Comparison of ENCODE assay signal across 24 cellular contexts in genomic region chr12:11672361-11672760, GRCh38. TPM values are rescaled to one million over a fixed set of nuclear protein-coding genes. Genes with fewer than 3 reads are reported as not detected.
DNase-seq lines count a peak whose midpoint lies in the region; ATAC-seq and TF ChIP-seq lines count a peak whose summit lies in the region.
"Had no signal": no experiment of that assay in that cellular context is flagged by ENCODE, and none has a peak within 500 bp of the region (broad histone marks: within the 10 kb centered on the region; RNA-seq: fewer than 3 reads in every experiment).

No MANE protein-coding gene starts in this region.

- peaks cover 0 to 26% of the 10 kb centered on the region in 2 experiments; a peak in 3 of 4 replicates for H3K4me1 ChIP-seq in SK-N-SH (ENCODE audit: control insufficient read depth in 1 of 2, insufficient read depth in 2 of 2, low read depth in 1 of 2, low read length in 1 of 2)
- peaks cover 43 to 72% (median 48%) of the 10 kb centered on the region in 4 donors for H3K4me1 ChIP-seq in upper lobe of left lung
- H3K4me1 ChIP-seq: colonic mucosa, SJSA1 had no signal

- DNase-seq in NCI-H82 (lab: John Stamatoyannopoulos, UW) (peak; percentile 24), NCI-H82 treated with DMSO at 0.1 percent for 48 hours (lab: John Stamatoyannopoulos, UW; ENCODE audit: unreplicated experiment) (no peak), SK-N-SH (peak; percentile 43), left kidney (ENCODE audit: low read depth, low spot score) (peak; percentile 60), upper lobe of left lung (no peak), NCI-H1436 (lab: John Stamatoyannopoulos, UW) (no peak), DMS114 treated with DMSO at 0.1 percent for 48 hours (lab: John Stamatoyannopoulos, UW; ENCODE audit: unreplicated experiment) (no peak)
- DNase-seq: 8988T; activated CD4-positive, alpha-beta T cell treated with anti-CD3 and anti-CD28 coated beads for 48 hours; activated naive CD4-positive, alpha-beta T cell treated with Interleukin-2 at 50 U/mL for 16 hours; activated T-cell treated with anti-CD3 and anti-CD28 coated beads, Interleukin-2, amount 50 U/mL, for 48 hours; colonic mucosa; endodermal cell; esophagus squamous epithelium; left ventricle myocardium superior; midbrain; naive thymus-derived CD8-positive, alpha-beta T cell; NCI-H1048; NCI-H2029 treated with DMSO at 0.1 percent for 48 hours; stimulated activated CD4-positive, alpha-beta T cell treated with anti-CD3 and anti-CD28 coated beads, Interleukin-4, amount 100 ng/mL, for 4 hours; stimulated activated naive CD8-positive, alpha-beta T cell treated with anti-CD3 and anti-CD28 coated beads, Interleukin-15, Interleukin-2, amounts not matched to agents 100 U/mL and 50 U/mL, for 24 hours; T-helper 2 cell had no signal

- no peaks in the 10 kb centered on the region for H3K27me3 ChIP-seq in SK-N-SH (ENCODE audit: insufficient read depth)
- no peaks in the 10 kb centered on the region for H3K27me3 ChIP-seq in upper lobe of left lung
- H3K27me3 ChIP-seq: colonic mucosa, esophagus squamous epithelium, SJSA1 had no signal

- TF ChIP-seq EP300 in SK-N-SH (IDR thresholded peaks at IDR 0.05; ENCODE audit: borderline replicate concordance in 1 of 2, low read depth in 1 of 2, low read length in 1 of 2) (peak in 1 of 2 experiments; percentile 56; a peak in 1 of 4 replicates), upper lobe of left lung (IDR thresholded peaks at IDR 0.05) (no peak)

- H3K27ac ChIP-seq in SK-N-SH (ENCODE audit: low read depth in 2 of 2, low read length in 1 of 2) (peak overlapping the region in 1 of 2 experiments; percentile 65; a peak in 2 of 4 replicates), upper lobe of left lung (peak overlapping the region in 3 of 4 donors; percentile 10 to 74 (median 31))
- H3K27ac ChIP-seq: colonic mucosa, SJSA1 had no signal

- no peak overlapping the region for H2AFZ ChIP-seq in SK-N-SH (ENCODE audit: low read depth)

- H3K36me3 ChIP-seq in SK-N-SH (replicated peaks in 1 of 2; ENCODE audit: control insufficient read depth in 1 of 2, insufficient read depth in 2 of 2, low read length in 1 of 2) (peaks cover 0 to 1% of the 10 kb centered on the region in 2 experiments), upper lobe of left lung (no peaks in the 10 kb centered on the region)
- H3K36me3 ChIP-seq: colonic mucosa, esophagus squamous epithelium, SJSA1 had no signal

- H3K4me3 ChIP-seq in SK-N-SH (ENCODE audit: low read depth in 2 of 2, low read length in 1 of 2) = no peak overlapping the region; a peak in 1 of 4 replicates
- H3K4me3 ChIP-seq in upper lobe of left lung = no peak overlapping the region
- H3K4me3 ChIP-seq: colonic mucosa, esophagus squamous epithelium, SJSA1 had no signal

- H4K20me1 ChIP-seq in SK-N-SH (ENCODE audit: insufficient read depth) = peaks cover 85% of the 10 kb centered on the region

- TF ChIP-seq CTCF in SK-N-SH (IDR thresholded peaks at IDR 0.05) (no peak), upper lobe of left lung (IDR thresholded peaks at IDR 0.05) (no peak)

- no peaks in the 10 kb centered on the region for H3K9me2 ChIP-seq in SK-N-SH

- ATAC-seq in upper lobe of left lung (ENCODE audit: low FRiP score in 2 of 2) (no peak), GM19035 (IDR thresholded peaks at IDR 0.05; ENCODE audit: unreplicated experiment) (no peak)
- ATAC-seq: naive thymus-derived CD8-positive, alpha-beta T cell; stimulated activated naive CD8-positive, alpha-beta T cell treated with anti-CD3 and anti-CD28 coated beads, Interleukin-15, Interleukin-2, amounts not matched to agents 100 U/mL and 50 U/mL, for 24 hours had no signal

- CTCF ChIA-PET in SK-N-SH (lab: Yijun Ruan, JAX) = interaction anchor here (0.8 to 2.1 kb wide), 5 partner anchors 12 to 361 kb away, joined by 3 to 7 read pairs (median 5); no protein-coding TSS in a partner anchor

- TF ChIP-seq RAD21 in SK-N-SH (IDR thresholded peaks at IDR 0.05; ENCODE audit: low read length) = no peak

- POLR2A ChIA-PET in SK-N-SH (lab: Yijun Ruan, JAX) = interaction anchor here (0.6 to 1.8 kb wide), 3 partner anchors 23 to 687 kb away, joined by 3 to 9 read pairs (median 5); partner anchors contain the start of gene ETV6

- TF ChIP-seq POLR2A in upper lobe of left lung (IDR thresholded peaks at IDR 0.05) = no peak

- H3K9ac ChIP-seq in SK-N-SH = no peak overlapping the region

- H3K9me3 ChIP-seq in SK-N-SH (no peaks in the 10 kb centered on the region), upper lobe of left lung (no peaks in the 10 kb centered on the region)
- H3K9me3 ChIP-seq: colonic mucosa, esophagus squamous epithelium, SJSA1 had no signal

- 60% methylated on average over 10 of the region's 10 CpGs for WGBS in SK-N-SH (ENCODE audit: low lambda C conversion rate)
- WGBS in upper lobe of left lung, 2 donors = 65 to 73% methylated on average over 10 of the region's 10 CpGs

- H3F3A ChIP-seq in SK-N-SH (replicated peaks; ENCODE audit: insufficient read depth) = no peaks in the 10 kb centered on the region

- H3K79me2 ChIP-seq in SK-N-SH (ENCODE audit: insufficient read depth) = peaks cover 96% of the 10 kb centered on the region

- H3K4me2 ChIP-seq in SK-N-SH = no peak overlapping the region

TF ChIP-seq in SK-N-SH, 30 proteins besides CTCF, POLR2A, EP300 and RAD21:
- TF ChIP-seq TAF1 (IDR thresholded peaks at IDR 0.05; ENCODE audit: borderline replicate concordance, low read depth, low read length) (no peak), GATA2 (CRISPR knock-in tag; IDR thresholded peaks at IDR 0.05) (peak; percentile 85), MEF2A (IDR thresholded peaks at IDR 0.05; ENCODE audit: borderline replicate concordance, low read depth) (no peak), ZBTB33 (IDR thresholded peaks at IDR 0.05; ENCODE audit: borderline replicate concordance, low read depth) (no peak), EZH2phosphoT487 (IDR thresholded peaks at IDR 0.05; ENCODE audit: borderline replicate concordance, low read depth) (no peak), REST (IDR thresholded peaks at IDR 0.05; ENCODE audit: low read depth, low read length) (no peak)

RNA-seq across cellular contexts. Expression of gene ETV6, which starts 22.9 kb away (rescaled TPM):
- 4.0 and 5.2 TPM in 2 replicates for polyA plus RNA-seq in SK-N-SH (2012; rRNA removed)
- polyA plus RNA-seq in SK-N-SH (2012; cell fraction: cytosol; rRNA removed) = 3.2 and 3.9 TPM in 2 replicates
- polyA plus RNA-seq in SK-N-SH (2012; cell fraction: nucleus; rRNA removed) = 15.1 and 20.2 TPM in 2 replicates
- 10 to 100 TPM; 22.2 to 93.2 (median 37.5) TPM for total RNA-seq in upper lobe of left lung

Comparison
In these comparisons a context has a peak if more than half of its experiments do, and no peak if none do; other contexts are left out.
1. DNase-seq: peak in NCI-H82 (single experiment), SK-N-SH (single experiment) and left kidney (single experiment); none in NCI-H82 treated with DMSO at 0.1 percent for 48 hours (single experiment), upper lobe of left lung (0 of 2), NCI-H1436 (single experiment) and DMS114 treated with DMSO at 0.1 percent for 48 hours (single experiment).